Comparison of ENCODE assay signal across 8 cellular contexts in genomic region chr6:36340671-36341454, GRCh38. TPM values are rescaled to one million over a fixed set of nuclear protein-coding genes. Genes with fewer than 3 reads are reported as not detected.
A peak's percentile ranks its signal among the peaks of the same experiment; 100 is the strongest.
DNase-seq lines count a peak whose midpoint lies in the region; ATAC-seq and TF ChIP-seq lines count a peak whose summit lies in the region.

No MANE protein-coding gene starts in this region.

- peak overlapping the region; percentile 74 for H3K27ac Mint-ChIP-seq in neural progenitor cell

- POLR2A ChIA-PET in HEK293 (lab: Yijun Ruan, JAX) (interaction anchor here (0.6 to 1.4 kb wide), 2 partner anchors 10 to 192 kb away, joined by 3 to 5 read pairs; no protein-coding TSS in a partner anchor), Panc1 (lab: Charles Lee) (no interaction called here)

- BruUV-seq in Panc1 (replicated peaks; lab: Mats Ljungman, UMichigan), result no TSS peak

- CTCF ChIA-PET in HEK293 (lab: Yijun Ruan, JAX), result interaction anchor here (0.6 to 17.7 kb wide), 46 partner anchors 9 to 489 kb away, joined by 3 to 234 read pairs (median 4); partner anchors contain the start of gene MAPK14
- CTCF ChIA-PET in Panc1 (lab: Charles Lee), result interaction anchor here (0.5 to 1.3 kb wide), 12 partner anchors 13 to 228 kb away, joined by 3 to 8 read pairs (median 4); no protein-coding TSS in a partner anchor

- H4K20me1 ChIP-seq in BLaER1, result no peaks in the 10 kb centered on the region
- no peaks in the 10 kb centered on the region for H4K20me1 ChIP-seq in neural progenitor cell (ENCODE audit: low read depth)

- no peaks in the 10 kb centered on the region for H3K79me2 ChIP-seq in neural progenitor cell (ENCODE audit: low read depth)

- peaks cover 10% of the 10 kb centered on the region for H3K27me3 Mint-ChIP-seq in neural progenitor cell (ENCODE audit: insufficient read depth, low read depth)

- no peak overlapping the region; the same call in 1 of the 2 replicates for H3K27ac ChIP-seq in BLaER1
- no peak overlapping the region for H3K27ac ChIP-seq in HEK293 (ENCODE audit: extremely low read depth, low read depth, low read length)
- peak overlapping the region; percentile 34; the same call in 1 of the 2 replicates for H3K27ac ChIP-seq in Panc1 (ENCODE audit: low read length)
- H3K27ac ChIP-seq in neural progenitor cell, result no peak overlapping the region
- peak overlapping the region; percentile 9 to 71 (median 56) for H3K27ac ChIP-seq in stomach

- 21 to 28% (median 23%) methylated on average over 27 to 35 of the region's 35 CpGs for WGBS in stomach, 5 donors

- DNase-seq in Panc1 (ENCODE audit: low read depth, low spot score), result peak; percentile 42
- peak; percentile 57 for DNase-seq in activated T-helper 9 cell treated with anti-CD3 and anti-CD28 coated beads, Interleukin-2, amount 50 U/mL, for 16 hours (ENCODE audit: low read depth)
- peak; percentile 51 to 84 for DNase-seq in foreskin fibroblast
- peak; percentile 82 for DNase-seq in neural progenitor cell (ENCODE audit: low spot score)
- peak; percentile 85 for DNase-seq in stomach

- ATAC-seq in Panc1 (peak; percentile 91), GM18858 (IDR thresholded peaks at IDR 0.05; ENCODE audit: unreplicated experiment) (no peak)

- H3K9me3 ChIP-seq in BLaER1 (no peaks in the 10 kb centered on the region), HEK293 (ENCODE audit: control insufficient read depth, insufficient read depth, low read depth, low read length) (no peaks in the 10 kb centered on the region), Panc1 (ENCODE audit: control insufficient read depth, insufficient read depth, low read depth, low read length) (no peaks in the 10 kb centered on the region), neural progenitor cell (ENCODE audit: low read depth) (no peaks in the 10 kb centered on the region), stomach (no peaks in the 10 kb centered on the region)

- H3K4me2 ChIP-seq in BLaER1 (peak overlapping the region; percentile 68), neural progenitor cell (peak overlapping the region; percentile 53)

- no peak overlapping the region for H3K4me3 ChIP-seq in BLaER1
- no peak overlapping the region for H3K4me3 ChIP-seq in HEK293 (ENCODE audit: low read depth, low read length)
- H3K4me3 ChIP-seq in Panc1 (ENCODE audit: low read depth in 2 of 2, low read length in 2 of 2), result peak overlapping the region; percentile 41 to 70
- peak overlapping the region; percentile 15 to 44 for H3K4me3 ChIP-seq in foreskin fibroblast (ENCODE audit: low read depth in 1 of 2, low read length in 2 of 2)
- peak overlapping the region; percentile 15 for H3K4me3 ChIP-seq in neural progenitor cell
- peak overlapping the region; percentile 17 to 29 (median 21) for H3K4me3 ChIP-seq in stomach

- H3K36me3 Mint-ChIP-seq in neural progenitor cell, result no peaks in the 10 kb centered on the region

- H2AFZ ChIP-seq in neural progenitor cell (replicated peaks), result peak overlapping the region; percentile 70

- H3K27me3 ChIP-seq in BLaER1 (no peaks in the 10 kb centered on the region), Panc1 (ENCODE audit: control insufficient read depth, insufficient read depth, low read length) (peaks cover 4% of the 10 kb centered on the region), neural progenitor cell (peaks cover 29% of the 10 kb centered on the region), stomach (peaks cover 0 to 12% (median 0%) of the 10 kb centered on the region in 3 donors)

- intact Hi-C loops in Panc1 (cut with micrococcal nuclease; ENCODE audit: unreplicated experiment) (no loop called here), stomach (cut with DNase I; ENCODE audit: low total_unique reads) (no loop called here)

- H3K4me1 ChIP-seq in BLaER1 (peaks cover 52% of the 10 kb centered on the region), HEK293 (ENCODE audit: control insufficient read depth, insufficient read depth, low read length) (no peaks in the 10 kb centered on the region), Panc1 (ENCODE audit: control insufficient read depth, insufficient read depth, low read length) (peaks cover 9% of the 10 kb centered on the region; the same call in 1 of the 2 replicates), neural progenitor cell (peaks cover 1% of the 10 kb centered on the region), stomach (peaks cover 0 to 21% (median 12%) of the 10 kb centered on the region in 4 donors)

- H3K36me3 ChIP-seq in BLaER1, result no peaks in the 10 kb centered on the region
- H3K36me3 ChIP-seq in HEK293 (ENCODE audit: control insufficient read depth in 2 of 2, insufficient read depth in 1 of 2, low read length in 2 of 2), result no peaks in the 10 kb centered on the region
- no peaks in the 10 kb centered on the region for H3K36me3 ChIP-seq in Panc1 (ENCODE audit: control insufficient read depth, insufficient read depth, low read length)
- no peaks in the 10 kb centered on the region for H3K36me3 ChIP-seq in neural progenitor cell
- no peaks in the 10 kb centered on the region for H3K36me3 ChIP-seq in stomach

- peak overlapping the region; percentile 75 for H3K4me3 Mint-ChIP-seq in neural progenitor cell

- TF ChIP-seq CTCF in HEK293 (tag by site-specific recombination; IDR thresholded peaks at IDR 0.05) (peak; percentile 77), Panc1 (IDR thresholded peaks at IDR 0.05) (peak; percentile 99), foreskin fibroblast (IDR thresholded peaks at IDR 0.05; ENCODE audit: low read depth, low read length) (peak; percentile 99), neural progenitor cell (IDR thresholded peaks at IDR 0.05) (peak; percentile 98), stomach (IDR thresholded peaks at IDR 0.05) (peak in 5 of 7 experiments; percentile 83 to 97 (median 93))

- no peak for TF ChIP-seq POLR2A in stomach (IDR thresholded peaks at IDR 0.05)

- H3K4me1 Mint-ChIP-seq in neural progenitor cell, result peaks cover 14% of the 10 kb centered on the region

- H3K9ac ChIP-seq in BLaER1 (no peak overlapping the region), neural progenitor cell (no peak overlapping the region)

- no peaks in the 10 kb centered on the region for H3K9me3 Mint-ChIP-seq in neural progenitor cell

- in situ Hi-C loops in Panc1 (cut with HindIII; ENCODE audit: low pct_unique_long_range_greater_than_20kb, low sequenced_read_pairs), result no loop called here

- no peak for TF ChIP-seq EP300 in stomach (IDR thresholded peaks at IDR 0.05)

- no peaks in the 10 kb centered on the region for H3F3A ChIP-seq in neural progenitor cell (ENCODE audit: low read depth)

TF ChIP-seq in HEK293, 187 proteins besides CTCF, POLR2A, EP300 and RAD21 (continues in another document):
- TF ChIP-seq ZNF843 (tag by site-specific recombination; IDR thresholded peaks at IDR 0.05) (no peak), BCL11A (tag by site-specific recombination; IDR thresholded peaks at IDR 0.05; ENCODE audit: low read depth) (no peak), ZFP69B (tag by site-specific recombination; IDR thresholded peaks at IDR 0.05) (no peak), ZBTB17 (tag by site-specific recombination; IDR thresholded peaks at IDR 0.05) (peak; percentile 17; the same call in 1 of the 2 replicates), EGR2 (tag by site-specific recombination; IDR thresholded peaks at IDR 0.05; ENCODE audit: low read depth) (no peak), ZNF777 (tag by site-specific recombination; IDR thresholded peaks at IDR 0.05; ENCODE audit: borderline replicate concordance) (0 out of 2 replicates have a peak, but pooled peaks have one; percentile 47), ZNF560 (tag by site-specific recombination; IDR thresholded peaks at IDR 0.05; ENCODE audit: borderline replicate concordance) (no peak), GFI1B (tag by site-specific recombination; IDR thresholded peaks at IDR 0.05) (no peak), ZNF544 (tag by site-specific recombination; IDR thresholded peaks at IDR 0.05) (no peak), ZNF394 (tag by site-specific recombination; IDR thresholded peaks at IDR 0.05; ENCODE audit: borderline replicate concordance) (0 out of 2 replicates have a peak, but pooled peaks have one; percentile 21), ZNF629 (tag by site-specific recombination; IDR thresholded peaks at IDR 0.05) (no peak), ZNF335 (tag by site-specific recombination; conservative IDR thresholded peaks at IDR 0.05) (peak; percentile 68; the same call in 1 of the 2 replicates), ZNF510 (tag by site-specific recombination; IDR thresholded peaks at IDR 0.05; ENCODE audit: insufficient replicate concordance) (no peak), ZNF433 (tag by site-specific recombination; IDR thresholded peaks at IDR 0.05; ENCODE audit: low read depth) (no peak), OSR2 (tag by site-specific recombination; IDR thresholded peaks at IDR 0.05) (no peak), ZNF140 (tag by site-specific recombination; IDR thresholded peaks at IDR 0.05) (no peak)
- TF ChIP-seq, protein P1, sequence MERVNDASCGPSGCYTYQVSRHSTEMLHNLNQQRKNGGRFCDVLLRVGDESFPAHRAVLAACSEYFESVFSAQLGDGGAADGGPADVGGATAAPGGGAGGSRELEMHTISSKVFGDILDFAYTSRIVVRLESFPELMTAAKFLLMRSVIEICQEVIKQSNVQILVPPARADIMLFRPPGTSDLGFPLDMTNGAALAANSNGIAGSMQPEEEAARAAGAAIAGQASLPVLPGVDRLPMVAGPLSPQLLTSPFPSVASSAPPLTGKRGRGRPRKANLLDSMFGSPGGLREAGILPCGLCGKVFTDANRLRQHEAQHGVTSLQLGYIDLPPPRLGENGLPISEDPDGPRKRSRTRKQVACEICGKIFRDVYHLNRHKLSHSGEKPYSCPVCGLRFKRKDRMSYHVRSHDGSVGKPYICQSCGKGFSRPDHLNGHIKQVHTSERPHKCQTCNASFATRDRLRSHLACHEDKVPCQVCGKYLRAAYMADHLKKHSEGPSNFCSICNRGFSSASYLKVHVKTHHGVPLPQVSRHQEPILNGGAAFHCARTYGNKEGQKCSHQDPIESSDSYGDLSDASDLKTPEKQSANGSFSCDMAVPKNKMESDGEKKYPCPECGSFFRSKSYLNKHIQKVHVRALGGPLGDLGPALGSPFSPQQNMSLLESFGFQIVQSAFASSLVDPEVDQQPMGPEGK (tag by site-specific recombination; IDR thresholded peaks at IDR 0.05), result peak; percentile 44

RNA-seq across cellular contexts. Expression of gene BNIP5, which starts 4.2 kb away (rescaled TPM):
- total RNA-seq in Panc1 (2021; ENCODE audit: unreplicated experiment) (not detected), neural progenitor cell (ENCODE audit: low replicate concordance) (not detected in 2 replicates), stomach (10 to 100 TPM in 1 of 5 donors, 1 to 10 TPM in 4; 3.5 to 14.8 (median 5.7) TPM)
- polyA plus RNA-seq in Panc1 (2012; ENCODE audit: insufficient read length), result not detected
- 1 to 10 TPM; 2.4 to 3.8 (median 3.8) TPM for polyA plus RNA-seq in stomach

RNA-seq across cellular contexts. Expression of gene ETV7, which starts 46.6 kb away (rescaled TPM):
- 2.0 TPM for total RNA-seq in Panc1 (2021; ENCODE audit: unreplicated experiment)
- 1.5 TPM for polyA plus RNA-seq in Panc1 (2012; ENCODE audit: insufficient read length)
- total RNA-seq in neural progenitor cell (ENCODE audit: low replicate concordance), result 0.09 and 0.11 TPM in 2 replicates
- total RNA-seq in stomach, result 10 to 100 TPM in 1 of 5 donors, 1 to 10 TPM in 2, under 1 TPM in 1, not detected in 1; 0.37 to 20.4 (median 3.1) TPM
- 1 to 10 TPM; 2.6 to 7.9 (median 7.1) TPM for polyA plus RNA-seq in stomach

Comparison
In these comparisons a context has a peak if more than half of its experiments do, and no peak if none do; other contexts are left out.
1. H3K27ac ChIP-seq: peak in Panc1 (single experiment) and stomach (5 of 5); none in BLaER1 (single experiment), HEK293 (single experiment) and neural progenitor cell (single experiment).
2. H3K4me3 ChIP-seq: peak in Panc1 (2 of 2), foreskin fibroblast (2 of 2), neural progenitor cell (single experiment) and stomach (4 of 4); none in BLaER1 (single experiment) and HEK293 (single experiment).
3. Peak in every context shown above with its lines, with median percentiles within 50 percentile points of each other: CTCF ChIP-seq and DNase-seq.